ENCODE assay signal across 9 cellular contexts in genomic region chr12:54371328-54372112, GRCh38. TPM values are rescaled to one million over a fixed set of nuclear protein-coding genes. Genes with fewer than 3 reads are reported as not detected.
DNase-seq lines count a peak whose midpoint lies in the region; ATAC-seq and TF ChIP-seq lines count a peak whose summit lies in the region.
"Had no signal": no experiment of that assay in that cellular context is flagged by ENCODE, and none has a peak within 500 bp of the region (broad histone marks: within the 10 kb centered on the region; RNA-seq: fewer than 3 reads in every experiment).

No MANE protein-coding gene starts in this region.

- H3K36me3 ChIP-seq in HEK293 (ENCODE audit: control insufficient read depth in 2 of 2, insufficient read depth in 1 of 2, low read length in 2 of 2) (peaks cover 0 to 58% of the 10 kb centered on the region in 2 experiments; a peak in 1 of 3 replicates), skeletal muscle tissue (ENCODE audit: control insufficient read depth in 3 of 3, insufficient read depth in 3 of 3, low read length in 3 of 3) (peaks cover 0 to 4% (median 4%) of the 10 kb centered on the region in 3 donors)

- peak overlapping the region; percentile 48; the same call in 1 of the 2 replicates for H3K27ac ChIP-seq in HEK293 (ENCODE audit: extremely low read depth, low read depth, low read length)
- peak overlapping the region; percentile 72 for H3K27ac ChIP-seq in skeletal muscle tissue (ENCODE audit: low read depth, low read length)

- no peak overlapping the region for H3K4me3 ChIP-seq in HEK293 (ENCODE audit: low read depth, low read length)
- H3K4me3 ChIP-seq in skeletal muscle tissue (ENCODE audit: low read length in 3 of 3), result no peak overlapping the region
- H3K4me3 ChIP-seq: GM12878 had no signal

- POLR2A ChIA-PET in HEK293 (lab: Yijun Ruan, JAX), result interaction anchor here (1.0 to 2.0 kb wide), 4 partner anchors 8 to 91 kb away, joined by 3 to 12 read pairs (median 7); partner anchors contain the start of genes CBX5, COPZ1 and HNRNPA1

- H3K9ac ChIP-seq in skeletal muscle tissue (ENCODE audit: low read depth in 1 of 3, low read length in 3 of 3), result peak overlapping the region in 2 of 3 donors; percentile 52 to 57

- TF ChIP-seq CTCF in HEK293 (tag by site-specific recombination; IDR thresholded peaks at IDR 0.05), result no peak

- CTCF ChIA-PET in HEK293 (lab: Yijun Ruan, JAX), result interaction anchor here (0.6 to 5.1 kb wide), 25 partner anchors 10 to 401 kb away, joined by 3 to 85 read pairs (median 5); partner anchors contain the start of genes COPZ1, HNRNPA1, HOXC10 and ZNF385A

- H3K27me3 ChIP-seq in skeletal muscle tissue (ENCODE audit: control insufficient read depth in 3 of 3, insufficient read depth in 3 of 3, low read length in 3 of 3), result no peaks in the 10 kb centered on the region

- H3K4me1 ChIP-seq in HEK293 (ENCODE audit: control insufficient read depth, insufficient read depth, low read length) (peaks cover 19% of the 10 kb centered on the region), skeletal muscle tissue (ENCODE audit: control insufficient read depth in 3 of 3, insufficient read depth in 3 of 3, low read length in 3 of 3) (peaks cover 58 to 68% (median 59%) of the 10 kb centered on the region in 3 donors)

- no peaks in the 10 kb centered on the region for H3K9me3 ChIP-seq in HEK293 (ENCODE audit: control insufficient read depth, insufficient read depth, low read depth, low read length)
- no peaks in the 10 kb centered on the region for H3K9me3 ChIP-seq in skeletal muscle tissue (ENCODE audit: control insufficient read depth in 3 of 3, low read length in 3 of 3)

- peak; percentile 53 for DNase-seq in RPMI8226
- peak; percentile 75 for DNase-seq in glomerular visceral epithelial cell (ENCODE audit: extremely low spot score)
- DNase-seq in SKM-1 treated with dmso at 0.1 percent for 144 hours (lab: John Stamatoyannopoulos, UW; ENCODE audit: unreplicated experiment), result no peak

- ATAC-seq in HG02763 (IDR thresholded peaks at IDR 0.05; ENCODE audit: unreplicated experiment) (no peak), GM18502 (IDR thresholded peaks at IDR 0.05; ENCODE audit: poor library complexity, unreplicated experiment) (no peak), GM21367 (IDR thresholded peaks at IDR 0.05; ENCODE audit: unreplicated experiment) (no peak)
- ATAC-seq: GM12878 had no signal

TF ChIP-seq in HEK293, 187 proteins besides CTCF, POLR2A, EP300 and RAD21 (continues in another document):
- TF ChIP-seq GLIS2 (tag by site-specific recombination; IDR thresholded peaks at IDR 0.05), result peak; percentile 59; the same call in 1 of the 2 replicates
- no peak for TF ChIP-seq ZNF311 (tag by site-specific recombination; IDR thresholded peaks at IDR 0.05; ENCODE audit: borderline replicate concordance)
- no peak for TF ChIP-seq ZNF148 (tag by site-specific recombination; IDR thresholded peaks at IDR 0.05; ENCODE audit: borderline replicate concordance)
- no peak for TF ChIP-seq ZNF335 (tag by site-specific recombination; conservative IDR thresholded peaks at IDR 0.05)
- TF ChIP-seq SP7 (tag by site-specific recombination; IDR thresholded peaks at IDR 0.05), result 0 out of 2 replicates have a peak, but pooled peaks have one; percentile 29
- TF ChIP-seq PBX3 (CRISPR knock-in tag; IDR thresholded peaks at IDR 0.05), result no peak
- TF ChIP-seq ZNF341 (tag by site-specific recombination; IDR thresholded peaks at IDR 0.05; ENCODE audit: low read depth), result peak; percentile 44
- TF ChIP-seq ZNF621 (tag by site-specific recombination; IDR thresholded peaks at IDR 0.05), result no peak
- TF ChIP-seq KLF17 (tag by site-specific recombination; IDR thresholded peaks at IDR 0.05), result 0 out of 2 replicates have a peak, but pooled peaks have one; percentile 26
- TF ChIP-seq ZBTB8A (tag by site-specific recombination; IDR thresholded peaks at IDR 0.05), result peak; percentile 70
- peak; percentile 90 for TF ChIP-seq PATZ1 (tag by site-specific recombination; IDR thresholded peaks at IDR 0.05)
- TF ChIP-seq ZBTB49 (tag by site-specific recombination; IDR thresholded peaks at IDR 0.05; ENCODE audit: low read depth), result no peak

RNA-seq across cellular contexts. Expression of gene GPR84, which starts 7.2 kb away (rescaled TPM):
- total RNA-seq in skeletal muscle tissue, result not detected

RNA-seq across cellular contexts. Expression of gene ZNF385A, which starts 13.0 kb away (rescaled TPM):
- 3.7 TPM for total RNA-seq in skeletal muscle tissue

RNA-seq across cellular contexts. Expression of gene COPZ1, which starts 46.6 kb away (rescaled TPM):
- 62.6 TPM for total RNA-seq in skeletal muscle tissue

RNA-seq across cellular contexts. Expression of gene ITGA5, which starts 47.5 kb away (rescaled TPM):
- 78.8 TPM for total RNA-seq in skeletal muscle tissue
